28 cellular contexts compared by ENCODE assay signal in genomic region chr7:132154248-132154647, GRCh38.
DNase-seq lines count a peak whose midpoint lies in the region; ATAC-seq and TF ChIP-seq lines count a peak whose summit lies in the region.
"Had no signal": no experiment of that assay in that cellular context is flagged by ENCODE, and none has a peak within 500 bp of the region (broad histone marks: within the 10 kb centered on the region; RNA-seq: fewer than 3 reads in every experiment).

No MANE protein-coding gene starts in this region.

- H3K9me3 ChIP-seq in HCT116 (ENCODE audit: control insufficient read depth in 1 of 2, insufficient read depth in 1 of 2, low read depth in 1 of 2, low read length in 2 of 2) (no peaks in the 10 kb centered on the region), RWPE2 (ENCODE audit: severe bottlenecking) (no peaks in the 10 kb centered on the region), neural cell (ENCODE audit: low read length) (no peaks in the 10 kb centered on the region), left lung (no peaks in the 10 kb centered on the region)
- H3K9me3 ChIP-seq: esophagus squamous epithelium, sigmoid colon had no signal

- CTCF ChIA-PET in HCT116 (lab: Charles Lee) = no interaction called here

- no peak overlapping the region for H3K4me2 ChIP-seq in HCT116 (ENCODE audit: low read length)
- no peak overlapping the region for H3K4me2 ChIP-seq in neural cell (ENCODE audit: low read length)

- intact Hi-C loops in HCT116 (cut with micrococcal nuclease) = loop anchor here (2.0 to 10.0 kb wide), 2 partner anchors 209 to 299 kb away; no protein-coding TSS in a partner anchor
- intact Hi-C loops in left lung (cut with DNase I) = no loop called here

- TF ChIP-seq RAD21 in HCT116 (IDR thresholded peaks at IDR 0.05; ENCODE audit: low read depth) (peak; percentile 49), neural cell (conservative IDR thresholded peaks at IDR 0.05) (peak; percentile 38)

- peak in 2 of 3 experiments; percentile 26 to 31; a peak in 3 of 6 replicates for TF ChIP-seq CTCF in HCT116 (IDR thresholded peaks at IDR 0.05 in 2 of 3, conservative IDR thresholded peaks at IDR 0.05 in 1 of 3; ENCODE audit: borderline replicate concordance in 1 of 3, insufficient read depth in 1 of 3, low read depth in 2 of 3, low read length in 2 of 3)
- TF ChIP-seq CTCF in RWPE2 (IDR thresholded peaks at IDR 0.05; ENCODE audit: poor library complexity, severe bottlenecking) = peak; percentile 30
- TF ChIP-seq CTCF in neural cell (IDR thresholded peaks at IDR 0.05; ENCODE audit: poor library complexity, severe bottlenecking) = peak; percentile 50
- TF ChIP-seq CTCF in left lung (IDR thresholded peaks at IDR 0.05) = no peak

- H4K20me1 ChIP-seq in HCT116 (ENCODE audit: insufficient read depth) (no peaks in the 10 kb centered on the region), neural cell (ENCODE audit: insufficient read depth) (no peaks in the 10 kb centered on the region)

- no peaks in the 10 kb centered on the region for H3F3A ChIP-seq in neural cell (ENCODE audit: insufficient read depth, low read length, poor library complexity, severe bottlenecking)

- TF ChIP-seq EP300 in neural cell (conservative IDR thresholded peaks at IDR 0.05; ENCODE audit: poor library complexity, severe bottlenecking) = no peak

- no TSS peak for BruUV-seq in HCT116 (replicated peaks; lab: Mats Ljungman, UMichigan)

- ATAC-seq in HCT116 = no peak
- ATAC-seq in RWPE2 (ENCODE audit: low read depth) = no peak
- no peak for ATAC-seq in HG03378 (IDR thresholded peaks at IDR 0.05; ENCODE audit: unreplicated experiment)
- no peak for ATAC-seq in left lung
- ATAC-seq: CD8-positive, alpha-beta T cell; left cardiac atrium had no signal

- H3K9me2 ChIP-seq in HCT116 (ENCODE audit: insufficient read depth) (no peaks in the 10 kb centered on the region), neural cell (ENCODE audit: insufficient read depth, low read length) (no peaks in the 10 kb centered on the region)

- POLR2A ChIA-PET in HCT116 (lab: Charles Lee) = no interaction called here

- peaks cover 65% of the 10 kb centered on the region for H3K27me3 ChIP-seq in HCT116 (ENCODE audit: insufficient read depth, low read length)
- H3K27me3 ChIP-seq in RWPE2 (ENCODE audit: insufficient read depth, poor library complexity, severe bottlenecking) = no peaks in the 10 kb centered on the region
- H3K27me3 ChIP-seq in neural cell (ENCODE audit: insufficient read depth, low read depth, low read length) = no peaks in the 10 kb centered on the region
- H3K27me3 ChIP-seq in left lung = peaks cover 0 to 19% of the 10 kb centered on the region in 2 donors
- H3K27me3 ChIP-seq: sigmoid colon had no signal

- H2AFZ ChIP-seq in HCT116 (ENCODE audit: low read depth, low read length, poor library complexity, severe bottlenecking) = no peak overlapping the region
- H2AFZ ChIP-seq in neural cell (ENCODE audit: low read depth, low read length) = no peak overlapping the region
- H2AFZ ChIP-seq: GM23248 had no signal

- H3K4me1 ChIP-seq in HCT116 (ENCODE audit: control insufficient read depth in 1 of 2, insufficient read depth in 2 of 2, low read length in 2 of 2) = no peaks in the 10 kb centered on the region
- no peaks in the 10 kb centered on the region for H3K4me1 ChIP-seq in RWPE2 (ENCODE audit: insufficient read depth, poor library complexity, severe bottlenecking)
- no peaks in the 10 kb centered on the region for H3K4me1 ChIP-seq in left lung
- H3K4me1 ChIP-seq: esophagus squamous epithelium, sigmoid colon had no signal

- no peak for TF ChIP-seq POLR2A in HCT116 (IDR thresholded peaks at IDR 0.05; ENCODE audit: borderline replicate concordance, extremely low read depth, insufficient read depth, insufficient read length)

- no peak overlapping the region for H3K9ac ChIP-seq in HCT116 (ENCODE audit: low read length)
- no peak overlapping the region for H3K9ac ChIP-seq in neural cell (ENCODE audit: low read length)
- H3K9ac ChIP-seq: GM23248 had no signal

- no peak overlapping the region for H3K4me3 ChIP-seq in HCT116 (replicated peaks in 1 of 2; ENCODE audit: low read depth in 1 of 2, low read length in 2 of 2)
- no peak overlapping the region for H3K4me3 ChIP-seq in RWPE2 (ENCODE audit: severe bottlenecking)
- H3K4me3 ChIP-seq in neural cell (ENCODE audit: low read length) = no peak overlapping the region
- H3K4me3 ChIP-seq in left lung = no peak overlapping the region
- H3K4me3 ChIP-seq: esophagus squamous epithelium, GM23248, sigmoid colon, SK-N-MC had no signal

- DNase-seq in DMS53 (lab: John Stamatoyannopoulos, UW) (peak; percentile 30), DMS53 treated with DMSO at 0.1 percent for 48 hours (lab: John Stamatoyannopoulos, UW; ENCODE audit: unreplicated experiment) (no peak), HCT116 (ENCODE audit: low read depth, low spot score) (no peak), RWPE2 (ENCODE audit: low spot score) (no peak), left lung (no peak)
- no peak for DNase-seq in activated CD4-positive, CD25-positive, alpha-beta regulatory T cell treated with anti-CD3 and anti-CD28 coated beads, Interleukin-2, amount 50 U/mL, for 72 hours
- DNase-seq: 8988T; activated CD4-positive, alpha-beta T cell treated with anti-CD3 and anti-CD28 coated beads for 48 hours; activated CD8-positive, alpha-beta memory T cell treated with anti-CD3 and anti-CD28 coated beads for 24 hours; activated effector memory CD4-positive, alpha-beta T cell treated with Interleukin-2 at 50 U/mL for 16 hours; activated naive CD8-positive, alpha-beta T cell treated with anti-CD3 and anti-CD28 coated beads for 36 hours; aorta; caudate nucleus; CD8-positive, alpha-beta T cell; dermis blood vessel endothelial cell; esophagus squamous epithelium; GM23248; left cardiac atrium; mesenchymal stem cell; NCI-H2081 treated with DMSO at 0.1 percent for 48 hours; NCI-H446 treated with DMSO at 0.1 percent for 48 hours; NK-92 treated with Interleukin-12 subunit alpha and Interleukin-12 subunit beta, amount 100 ng/mL, for 24 hours; sigmoid colon; stimulated activated CD4-positive, alpha-beta T cell treated with anti-CD3 and anti-CD28 coated beads, Interleukin-4, amount 100 ng/mL, for 4 hours had no signal

- RAD21 ChIA-PET in HCT116 (lab: Charles Lee; ENCODE audit: low non-redundant PET in 1 of 2, low total read pairs in 2 of 2, uncharacterized antibody in 2 of 2, unreplicated experiment in 2 of 2) = no interaction called here

- H3K36me3 ChIP-seq in HCT116 (ENCODE audit: control insufficient read depth in 1 of 2, insufficient read depth in 2 of 2, low read length in 2 of 2) = no peaks in the 10 kb centered on the region
- H3K36me3 ChIP-seq in RWPE2 (ENCODE audit: low read depth) = no peaks in the 10 kb centered on the region
- H3K36me3 ChIP-seq in neural cell (ENCODE audit: insufficient read depth, low read length) = no peaks in the 10 kb centered on the region
- H3K36me3 ChIP-seq in left lung = no peaks in the 10 kb centered on the region
- H3K36me3 ChIP-seq: esophagus squamous epithelium had no signal

- H3K27ac ChIP-seq in HCT116 (ENCODE audit: low read depth, low read length) (no peak overlapping the region), RWPE2 (ENCODE audit: poor library complexity, severe bottlenecking) (no peak overlapping the region), neural cell (ENCODE audit: low read length) (no peak overlapping the region), left lung (no peak overlapping the region)
- H3K27ac ChIP-seq: esophagus squamous epithelium, GM23248, RWPE1, sigmoid colon, SK-N-MC had no signal

- H3K79me2 ChIP-seq in HCT116 (ENCODE audit: insufficient read depth, low read length) (no peaks in the 10 kb centered on the region), neural cell (replicated peaks; ENCODE audit: insufficient read depth, low read length) (no peaks in the 10 kb centered on the region)

TF ChIP-seq in HCT116, 20 proteins besides CTCF, POLR2A, EP300 and RAD21 (continues in another document):
- TF ChIP-seq YY1 (IDR thresholded peaks at IDR 0.05; ENCODE audit: extremely low read depth, insufficient replicate concordance, low read depth, low read length) = no peak
- TF ChIP-seq JUND (IDR thresholded peaks at IDR 0.05) = no peak
- TF ChIP-seq SIN3A (IDR thresholded peaks at IDR 0.05; ENCODE audit: low read depth) = no peak
- no peak for TF ChIP-seq TCF7L2 (IDR thresholded peaks at IDR 0.05; ENCODE audit: borderline replicate concordance, extremely low read depth, insufficient read depth, insufficient read length)
- no peak for TF ChIP-seq POLR2AphosphoS5 (IDR thresholded peaks at IDR 0.05; ENCODE audit: low read depth, low read length)
- no peak for TF ChIP-seq EZH2phosphoT487 (IDR thresholded peaks at IDR 0.05; ENCODE audit: borderline replicate concordance)

TF ChIP-seq in neural cell, 6 proteins besides CTCF, POLR2A, EP300 and RAD21:
- TF ChIP-seq TAF1 (IDR thresholded peaks at IDR 0.05; ENCODE audit: low read depth) = no peak
- TF ChIP-seq SMC3 (conservative IDR thresholded peaks at IDR 0.05; ENCODE audit: poor library complexity) = peak; percentile 64

Comparison
In these comparisons a context has a peak if more than half of its experiments do, and no peak if none do; other contexts are left out.
1. CTCF ChIP-seq: peak in HCT116 (2 of 3), RWPE2 (single experiment) and neural cell (single experiment); none in left lung (0 of 2).